1 cellular context compared by ENCODE assay signal in genomic region chr14:77654001-77654431, GRCh38.
TF ChIP-seq lines count a peak whose summit lies in the region.

No MANE protein-coding gene starts in this region.

TF ChIP-seq in HepG2, 621 proteins besides CTCF, POLR2A, EP300 and RAD21 (continued from another document):
- TF ChIP-seq ZNF687 (CRISPR knock-in tag; IDR thresholded peaks at IDR 0.05), result peak; percentile 63
- TF ChIP-seq ZNF232 (CRISPR knock-in tag; IDR thresholded peaks at IDR 0.05; ENCODE audit: borderline replicate concordance), result 0 out of 2 replicates have a peak, but pooled peaks have one; percentile 29
- TF ChIP-seq YEATS4 (CRISPR knock-in tag; IDR thresholded peaks at IDR 0.05; ENCODE audit: borderline replicate concordance), result 0 out of 2 replicates have a peak, but pooled peaks have one; percentile 37
- 0 out of 2 replicates have a peak, but pooled peaks have one; percentile 6 for TF ChIP-seq STAG1 (CRISPR knock-in tag; IDR thresholded peaks at IDR 0.05)
